Comparison of ENCODE assay signal across 14 cellular contexts in the genomic region with DNA sequence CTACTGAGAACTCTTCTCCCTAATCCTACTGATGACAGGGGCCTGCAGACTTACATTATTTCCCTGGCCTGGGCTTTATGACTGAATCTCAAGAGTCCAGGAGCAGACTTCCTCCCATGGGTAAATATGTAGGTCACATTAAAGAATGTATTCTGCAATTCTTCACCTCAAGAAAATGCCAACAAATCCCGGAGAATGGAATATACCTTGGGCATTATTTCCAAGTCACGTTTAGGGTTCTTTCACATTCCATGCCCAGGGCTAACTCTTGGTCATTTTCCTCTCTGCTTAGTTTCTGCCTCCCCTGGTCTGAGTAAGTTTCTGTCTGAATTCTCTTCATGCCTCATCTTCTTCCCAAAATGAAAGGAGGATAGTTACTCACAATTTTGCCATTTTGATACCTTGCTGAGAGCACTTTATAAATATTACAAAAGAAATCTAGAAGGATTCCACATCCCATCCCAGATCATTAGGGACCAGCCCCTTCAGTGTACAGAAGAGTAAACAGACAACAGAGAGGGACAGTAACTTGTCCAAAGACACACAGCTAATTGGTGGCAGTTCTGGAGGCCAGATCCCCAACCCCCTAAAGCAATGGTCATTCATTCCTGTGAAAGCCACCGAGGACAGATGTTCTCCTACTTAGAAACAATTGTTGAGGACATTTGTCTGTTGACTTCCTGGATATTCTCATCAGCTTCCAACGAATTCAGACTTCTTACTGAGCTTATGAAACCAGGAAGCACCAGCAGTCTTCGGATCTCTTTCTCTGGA. TPM values are rescaled to one million over a fixed set of nuclear protein-coding genes. Genes with fewer than 3 reads are reported as not detected.
DNase-seq lines count a peak whose midpoint lies in the region; ATAC-seq and TF ChIP-seq lines count a peak whose summit lies in the region.
"Had no signal": no experiment of that assay in that cellular context is flagged by ENCODE, and none has a peak within 500 bp of the region (broad histone marks: within the 10 kb centered on the region; RNA-seq: fewer than 3 reads in every experiment).

No MANE protein-coding gene starts in this region.

- 25% methylated on average over 5 of the region's 5 CpGs for whole genome bisulfite sequencing in liver

- CTCF ChIA-PET in activated B cell treated with CpG ODN at 0.5 μM for 24 hours (lab: Charles Lee): no interaction called here

- TF ChIP-seq RAD21 in liver (IDR thresholded peaks at IDR 0.05): no peak

- no peaks in the 10 kb centered on the region for H3K27me3 ChIP-seq in liver (ENCODE audit: control insufficient read depth in 4 of 4, insufficient read depth in 4 of 4, low read length in 3 of 4)

- DNase-seq in stimulated activated naive CD8-positive, alpha-beta T cell treated with anti-CD3 and anti-CD28 coated beads, Interleukin-15, amount 100 ng/mL, for 72 hours: no peak
- no peak for DNase-seq in stimulated activated naive CD8-positive, alpha-beta T cell treated with anti-CD3 and anti-CD28 coated beads, Interleukin-15, Interleukin-2, amounts not matched to agents 100 U/mL and 50 U/mL, for 24 hours
- no peak for DNase-seq in activated B cell treated with CpG ODN at 0.5 μM for 24 hours
- DNase-seq in NCI-H2196 (lab: John Stamatoyannopoulos, UW; ENCODE audit: unreplicated experiment): no peak
- DNase-seq in DMS153 treated with DMSO at 0.1 percent for 48 hours (lab: John Stamatoyannopoulos, UW; ENCODE audit: unreplicated experiment): no peak
- DNase-seq in GM13976 (ENCODE audit: low spot score): no peak
- DNase-seq: IMR-90, NCI-H1105 treated with DMSO at 0.1 percent for 48 hours, NCI-H446 treated with DMSO at 0.1 percent for 48 hours, SW 1271, tibial artery had no signal

- in situ Hi-C loops in GM13976 (cut with MboI; ENCODE audit: low sequenced_read_pairs, unreplicated experiment): no loop called here

- H3K27ac Mint-ChIP-seq in stimulated activated naive CD8-positive, alpha-beta T cell treated with anti-CD3 and anti-CD28 coated beads, Interleukin-15, amount 100 ng/mL, for 72 hours: no peak overlapping the region
- H3K27ac Mint-ChIP-seq in activated B cell treated with CpG ODN at 0.5 μM for 24 hours: no peak overlapping the region

- H3K9me3 Mint-ChIP-seq in stimulated activated naive CD8-positive, alpha-beta T cell treated with anti-CD3 and anti-CD28 coated beads, Interleukin-15, amount 100 ng/mL, for 72 hours: no peaks in the 10 kb centered on the region
- H3K9me3 Mint-ChIP-seq in activated B cell treated with CpG ODN at 0.5 μM for 24 hours: no peaks in the 10 kb centered on the region

- peak overlapping the region; percentile 21 to 62 for H3K4me3 Mint-ChIP-seq in stimulated activated naive CD8-positive, alpha-beta T cell treated with anti-CD3 and anti-CD28 coated beads, Interleukin-15, amount 100 ng/mL, for 72 hours
- peak overlapping the region; percentile 75 for H3K4me3 Mint-ChIP-seq in activated B cell treated with CpG ODN at 0.5 μM for 24 hours

- POLR2A ChIA-PET in activated B cell treated with CpG ODN at 0.5 μM for 24 hours (lab: Charles Lee): no interaction called here

- no peaks in the 10 kb centered on the region for H3K9me3 ChIP-seq in liver (ENCODE audit: control insufficient read depth in 4 of 4, low read length in 3 of 4)
- H3K9me3 ChIP-seq: tibial artery had no signal

- intact Hi-C loops in activated B cell treated with CpG ODN at 0.5 μM for 24 hours (cut with micrococcal nuclease): no loop called here

- H3K27ac ChIP-seq in liver (ENCODE audit: low read depth in 1 of 2, low read length in 2 of 2): peak overlapping the region; percentile 82 to 93
- H3K27ac ChIP-seq: tibial artery had no signal

- peak overlapping the region; percentile 67 to 99 for H3K9ac ChIP-seq in liver (ENCODE audit: low read depth in 1 of 2, low read length in 2 of 2)

- peaks cover 0 to 8% (median 1%) of the 10 kb centered on the region in 4 donors for H3K36me3 ChIP-seq in liver (ENCODE audit: control insufficient read depth in 4 of 4, insufficient read depth in 3 of 4, low read depth in 1 of 4, low read length in 3 of 4)
- H3K36me3 ChIP-seq: tibial artery had no signal

- TF ChIP-seq CTCF in activated B cell treated with CpG ODN at 0.5 μM for 24 hours (IDR thresholded peaks at IDR 0.05) (no peak), liver (IDR thresholded peaks at IDR 0.05; ENCODE audit: low read depth, low read length, missing input control) (no peak), GM13976 (IDR thresholded peaks at IDR 0.05; ENCODE audit: borderline replicate concordance, control extremely low read depth, extremely low read depth, insufficient read depth, missing control alignments) (no peak)

- peaks cover 2 to 75% (median 54%) of the 10 kb centered on the region in 4 donors for H3K4me1 ChIP-seq in liver (ENCODE audit: control insufficient read depth in 4 of 4, insufficient read depth in 4 of 4, low read length in 3 of 4)

- ATAC-seq in stimulated activated naive CD8-positive, alpha-beta T cell treated with anti-CD3 and anti-CD28 coated beads, Interleukin-15, amount 100 ng/mL, for 72 hours: no peak
- ATAC-seq in stimulated activated naive CD8-positive, alpha-beta T cell treated with anti-CD3 and anti-CD28 coated beads, Interleukin-15, Interleukin-2, amounts not matched to agents 100 U/mL and 50 U/mL, for 24 hours: no peak
- no peak for ATAC-seq in activated B cell treated with CpG ODN at 0.5 μM for 24 hours (ENCODE audit: low read depth)
- no peak for ATAC-seq in GM18511 (IDR thresholded peaks at IDR 0.05; ENCODE audit: unreplicated experiment)
- ATAC-seq: Panc1 had no signal

- H3K4me3 ChIP-seq in liver (ENCODE audit: low read depth in 1 of 3, low read length in 3 of 3): peak overlapping the region; percentile 60 to 73 (median 66)
- H3K4me3 ChIP-seq: tibial artery had no signal

- peaks cover 12% of the 10 kb centered on the region for H3K27me3 Mint-ChIP-seq in stimulated activated naive CD8-positive, alpha-beta T cell treated with anti-CD3 and anti-CD28 coated beads, Interleukin-15, amount 100 ng/mL, for 72 hours
- peaks cover 23% of the 10 kb centered on the region for H3K27me3 Mint-ChIP-seq in activated B cell treated with CpG ODN at 0.5 μM for 24 hours

- H3K36me3 Mint-ChIP-seq in activated B cell treated with CpG ODN at 0.5 μM for 24 hours (ENCODE audit: low read depth): no peaks in the 10 kb centered on the region

- H3K4me1 Mint-ChIP-seq in stimulated activated naive CD8-positive, alpha-beta T cell treated with anti-CD3 and anti-CD28 coated beads, Interleukin-15, amount 100 ng/mL, for 72 hours: peaks cover 14% of the 10 kb centered on the region
- H3K4me1 Mint-ChIP-seq in activated B cell treated with CpG ODN at 0.5 μM for 24 hours: peaks cover 9% of the 10 kb centered on the region

TF ChIP-seq in liver, 16 proteins besides CTCF, POLR2A, EP300 and RAD21 (continues in another document):
- TF ChIP-seq, protein P1, sequence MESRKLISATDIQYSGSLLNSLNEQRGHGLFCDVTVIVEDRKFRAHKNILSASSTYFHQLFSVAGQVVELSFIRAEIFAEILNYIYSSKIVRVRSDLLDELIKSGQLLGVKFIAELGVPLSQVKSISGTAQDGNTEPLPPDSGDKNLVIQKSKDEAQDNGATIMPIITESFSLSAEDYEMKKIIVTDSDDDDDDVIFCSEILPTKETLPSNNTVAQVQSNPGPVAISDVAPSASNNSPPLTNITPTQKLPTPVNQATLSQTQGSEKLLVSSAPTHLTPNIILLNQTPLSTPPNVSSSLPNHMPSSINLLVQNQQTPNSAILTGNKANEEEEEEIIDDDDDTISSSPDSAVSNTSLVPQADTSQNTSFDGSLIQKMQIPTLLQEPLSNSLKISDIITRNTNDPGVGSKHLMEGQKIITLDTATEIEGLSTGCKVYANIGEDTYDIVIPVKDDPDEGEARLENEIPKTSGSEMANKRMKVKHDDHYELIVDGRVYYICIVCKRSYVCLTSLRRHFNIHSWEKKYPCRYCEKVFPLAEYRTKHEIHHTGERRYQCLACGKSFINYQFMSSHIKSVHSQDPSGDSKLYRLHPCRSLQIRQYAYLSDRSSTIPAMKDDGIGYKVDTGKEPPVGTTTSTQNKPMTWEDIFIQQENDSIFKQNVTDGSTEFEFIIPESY (IDR thresholded peaks at IDR 0.05): no peak
- TF ChIP-seq HNF4A (conservative IDR thresholded peaks at IDR 0.05) (no peak), HNF4G (IDR thresholded peaks at IDR 0.05) (no peak), TAF1 (conservative IDR thresholded peaks at IDR 0.05) (no peak), YY1 (IDR thresholded peaks at IDR 0.05) (no peak), EGR1 (IDR thresholded peaks at IDR 0.05; ENCODE audit: low read depth in 2 of 2) (no peak), SP1 (IDR thresholded peaks at IDR 0.05) (no peak), JUND (IDR thresholded peaks at IDR 0.05) (no peak), FOXA2 (IDR thresholded peaks at IDR 0.05) (no peak), GABPA (IDR thresholded peaks at IDR 0.05 in 1 of 2, conservative IDR thresholded peaks at IDR 0.05 in 1 of 2) (no peak), NR2F2 (IDR thresholded peaks at IDR 0.05) (no peak)
- TF ChIP-seq, protein P2, sequence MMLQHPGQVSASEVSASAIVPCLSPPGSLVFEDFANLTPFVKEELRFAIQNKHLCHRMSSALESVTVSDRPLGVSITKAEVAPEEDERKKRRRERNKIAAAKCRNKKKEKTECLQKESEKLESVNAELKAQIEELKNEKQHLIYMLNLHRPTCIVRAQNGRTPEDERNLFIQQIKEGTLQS (IDR thresholded peaks at IDR 0.05): no peak
- TF ChIP-seq, protein P3, sequence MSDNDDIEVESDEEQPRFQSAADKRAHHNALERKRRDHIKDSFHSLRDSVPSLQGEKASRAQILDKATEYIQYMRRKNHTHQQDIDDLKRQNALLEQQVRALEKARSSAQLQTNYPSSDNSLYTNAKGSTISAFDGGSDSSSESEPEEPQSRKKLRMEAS (IDR thresholded peaks at IDR 0.05): no peak

RNA-seq across cellular contexts. Expression of a gene that starts 0.6 kb away (rescaled TPM):
- total RNA-seq in activated B cell treated with CpG ODN at 0.5 μM for 24 hours (not detected in 2 replicates), liver (100 to 1,000 TPM; 327 to 696 TPM)
- 100 to 1,000 TPM; 521 to 615 TPM for polyA plus RNA-seq in liver
- total RNA-seq: IMR-90 had no signal
- polyA plus RNA-seq: IMR-90 had no signal

RNA-seq across cellular contexts. Expression of a gene that starts 41.0 kb away (rescaled TPM):
- total RNA-seq in activated B cell treated with CpG ODN at 0.5 μM for 24 hours (0.07 TPM in 1 of 2 replicates, not detected in the other), liver (not detected)
- under 1 TPM in 1 of 2 donors, not detected in 1; 0.06 TPM for polyA plus RNA-seq in liver
- total RNA-seq: IMR-90 had no signal
- polyA plus RNA-seq: IMR-90 had no signal

Comparison
In these comparisons a context has a peak if more than half of its experiments do, and no peak if none do; other contexts are left out.
1. RNA of a gene that starts 0.6 kb away (total RNA-seq): 327 to 696 TPM in liver; not detected in activated B cell treated with CpG ODN at 0.5 μM for 24 hours; every median in the first group is over 100 times any median in the second.